ENCODE assay signal across 1 cellular context in the genomic region with DNA sequence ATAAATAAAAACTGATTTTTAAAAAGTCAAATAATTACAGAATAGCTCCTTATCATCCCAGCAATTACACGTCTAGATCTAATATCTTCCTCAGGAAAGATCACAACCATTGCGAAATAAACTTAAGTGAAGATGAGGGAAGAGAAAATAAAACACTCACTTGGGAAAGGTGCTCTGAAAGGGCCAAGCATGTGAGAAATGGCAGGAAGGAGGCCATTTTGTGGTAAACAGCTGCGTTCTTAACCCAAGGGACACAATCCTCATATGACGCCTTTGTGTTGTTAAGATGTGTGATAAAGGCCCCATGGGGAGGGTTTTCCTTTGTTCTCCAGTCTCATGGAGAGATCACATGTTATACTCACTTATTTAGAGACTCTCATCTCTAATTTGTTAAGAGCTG.
TF ChIP-seq lines count a peak whose summit lies in the region.

No MANE protein-coding gene starts in this region.

TF ChIP-seq in K562, 482 proteins besides CTCF, POLR2A, EP300 and RAD21:
- TF ChIP-seq, protein P1, sequence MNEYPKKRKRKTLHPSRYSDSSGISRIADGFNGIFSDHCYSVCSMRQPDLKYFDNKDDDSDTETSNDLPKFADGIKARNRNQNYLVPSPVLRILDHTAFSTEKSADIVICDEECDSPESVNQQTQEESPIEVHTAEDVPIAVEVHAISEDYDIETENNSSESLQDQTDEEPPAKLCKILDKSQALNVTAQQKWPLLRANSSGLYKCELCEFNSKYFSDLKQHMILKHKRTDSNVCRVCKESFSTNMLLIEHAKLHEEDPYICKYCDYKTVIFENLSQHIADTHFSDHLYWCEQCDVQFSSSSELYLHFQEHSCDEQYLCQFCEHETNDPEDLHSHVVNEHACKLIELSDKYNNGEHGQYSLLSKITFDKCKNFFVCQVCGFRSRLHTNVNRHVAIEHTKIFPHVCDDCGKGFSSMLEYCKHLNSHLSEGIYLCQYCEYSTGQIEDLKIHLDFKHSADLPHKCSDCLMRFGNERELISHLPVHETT (CRISPR knock-in tag; conservative IDR thresholded peaks at IDR 0.05 in 1 of 2, IDR thresholded peaks at IDR 0.05 in 1 of 2): 0 out of 4 replicates have a peak, but pooled peaks of 1 of the 2 experiments have one; percentile 5
- TF ChIP-seq, protein P2, sequence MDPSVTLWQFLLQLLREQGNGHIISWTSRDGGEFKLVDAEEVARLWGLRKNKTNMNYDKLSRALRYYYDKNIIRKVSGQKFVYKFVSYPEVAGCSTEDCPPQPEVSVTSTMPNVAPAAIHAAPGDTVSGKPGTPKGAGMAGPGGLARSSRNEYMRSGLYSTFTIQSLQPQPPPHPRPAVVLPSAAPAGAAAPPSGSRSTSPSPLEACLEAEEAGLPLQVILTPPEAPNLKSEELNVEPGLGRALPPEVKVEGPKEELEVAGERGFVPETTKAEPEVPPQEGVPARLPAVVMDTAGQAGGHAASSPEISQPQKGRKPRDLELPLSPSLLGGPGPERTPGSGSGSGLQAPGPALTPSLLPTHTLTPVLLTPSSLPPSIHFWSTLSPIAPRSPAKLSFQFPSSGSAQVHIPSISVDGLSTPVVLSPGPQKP (CRISPR knock-in tag; IDR thresholded peaks at IDR 0.05): no peak
- TF ChIP-seq, protein P3, sequence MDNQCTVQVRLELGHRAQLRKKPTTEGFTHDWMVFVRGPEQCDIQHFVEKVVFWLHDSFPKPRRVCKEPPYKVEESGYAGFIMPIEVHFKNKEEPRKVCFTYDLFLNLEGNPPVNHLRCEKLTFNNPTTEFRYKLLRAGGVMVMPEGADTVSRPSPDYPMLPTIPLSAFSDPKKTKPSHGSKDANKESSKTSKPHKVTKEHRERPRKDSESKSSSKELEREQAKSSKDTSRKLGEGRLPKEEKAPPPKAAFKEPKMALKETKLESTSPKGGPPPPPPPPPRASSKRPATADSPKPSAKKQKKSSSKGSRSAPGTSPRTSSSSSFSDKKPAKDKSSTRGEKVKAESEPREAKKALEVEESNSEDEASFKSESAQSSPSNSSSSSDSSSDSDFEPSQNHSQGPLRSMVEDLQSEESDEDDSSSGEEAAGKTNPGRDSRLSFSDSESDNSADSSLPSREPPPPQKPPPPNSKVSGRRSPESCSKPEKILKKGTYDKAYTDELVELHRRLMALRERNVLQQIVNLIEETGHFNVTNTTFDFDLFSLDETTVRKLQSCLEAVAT (IDR thresholded peaks at IDR 0.05): no peak
- TF ChIP-seq ZNF79 (CRISPR knock-in tag; IDR thresholded peaks at IDR 0.05; ENCODE audit: low read depth) (peak; percentile 37; the same call in 1 of the 2 replicates), NFRKB (IDR thresholded peaks at IDR 0.05; ENCODE audit: low read depth) (no peak), ZNF263 (CRISPR knock-in tag; IDR thresholded peaks at IDR 0.05; ENCODE audit: borderline replicate concordance) (no peak)
